ENCODE assay signal across 17 cellular contexts in genomic region chr5:8844847-8845246, GRCh38.
DNase-seq lines count a peak whose midpoint lies in the region; ATAC-seq, FAIRE-seq and TF ChIP-seq lines count a peak whose summit lies in the region.
"Had no signal": no experiment of that assay in that cellular context is flagged by ENCODE, and none has a peak within 500 bp of the region (broad histone marks: within the 10 kb centered on the region; RNA-seq: fewer than 3 reads in every experiment).

No MANE protein-coding gene starts in this region.

- H3K4me3 ChIP-seq in bronchial epithelial cell (ENCODE audit: low read depth, low read length) (no peak overlapping the region), foreskin fibroblast (ENCODE audit: low read depth in 1 of 2, low read length in 2 of 2) (no peak overlapping the region), vagina (no peak overlapping the region)
- H3K4me3 ChIP-seq: uterus had no signal

- H3K36me3 ChIP-seq in bronchial epithelial cell (ENCODE audit: control insufficient read depth, insufficient read depth, low read length) (no peaks in the 10 kb centered on the region), vagina (no peaks in the 10 kb centered on the region)
- H3K36me3 ChIP-seq: uterus had no signal

- ATAC-seq in HG03159 (IDR thresholded peaks at IDR 0.05; ENCODE audit: unreplicated experiment): no peak
- ATAC-seq: CD8-positive, alpha-beta T cell had no signal

- TF ChIP-seq CTCF in bronchial epithelial cell (IDR thresholded peaks at IDR 0.05; ENCODE audit: insufficient read depth, low read length, severe bottlenecking) (no peak), foreskin fibroblast (IDR thresholded peaks at IDR 0.05; ENCODE audit: low read depth, low read length) (no peak), vagina (IDR thresholded peaks at IDR 0.05) (no peak)

- DNase-seq in HTR-8/SVneo (ENCODE audit: insufficient read length, low spot score) (no peak), bronchial epithelial cell (ENCODE audit: low read depth) (no peak), foreskin fibroblast (peak; percentile 47 to 56), vagina (ENCODE audit: extremely low spot score in 2 of 2) (no peak), pons (ENCODE audit: low spot score) (no peak)
- DNase-seq in activated T-cell treated with anti-CD3 and anti-CD28 coated beads, Interleukin-2, amount 50 U/mL, for 1 hour: no peak
- DNase-seq: activated CD4-positive, alpha-beta T cell treated with anti-CD3 and anti-CD28 coated beads for 4 hours; CD8-positive, alpha-beta T cell; H9; left ventricle myocardium superior; NCI-H1048; NCI-H2029; NCI-H345; OCI-M1; SHP77 treated with DMSO at 0.1 percent for 48 hours; uterus had no signal

- TF ChIP-seq POLR2A in vagina (IDR thresholded peaks at IDR 0.05): no peak

- H3K27me3 ChIP-seq in bronchial epithelial cell (ENCODE audit: control insufficient read depth, insufficient read depth, low read length): no peaks in the 10 kb centered on the region
- H3K27me3 ChIP-seq in vagina: no peaks in the 10 kb centered on the region
- H3K27me3 ChIP-seq: uterus had no signal

- FAIRE-seq in HTR-8/SVneo (lab: Jason Lieb, UNC) (peak; percentile 20), bronchial epithelial cell (lab: Jason Lieb, UNC) (peak; percentile 28)

- intact Hi-C loops in vagina (cut with DNase I): no loop called here

- H3K9me3 ChIP-seq in vagina: no peaks in the 10 kb centered on the region
- H3K9me3 ChIP-seq: uterus had no signal

- H3K4me1 ChIP-seq in vagina: no peaks in the 10 kb centered on the region
- H3K4me1 ChIP-seq: uterus had no signal

- H3K27ac ChIP-seq in vagina: peak overlapping the region; percentile 72
- H3K27ac ChIP-seq: uterus had no signal

Comparison
In these comparisons a context has a peak if more than half of its experiments do, and no peak if none do; other contexts are left out.
1. DNase-seq: peak in foreskin fibroblast (2 of 2); none in HTR-8/SVneo (single experiment), bronchial epithelial cell (single experiment), vagina (0 of 2), activated T-cell treated with anti-CD3 and anti-CD28 coated beads, Interleukin-2, amount 50 U/mL, for 1 hour (single experiment) and pons (single experiment).